Comparison of ENCODE assay signal across 19 cellular contexts in the genomic region with DNA sequence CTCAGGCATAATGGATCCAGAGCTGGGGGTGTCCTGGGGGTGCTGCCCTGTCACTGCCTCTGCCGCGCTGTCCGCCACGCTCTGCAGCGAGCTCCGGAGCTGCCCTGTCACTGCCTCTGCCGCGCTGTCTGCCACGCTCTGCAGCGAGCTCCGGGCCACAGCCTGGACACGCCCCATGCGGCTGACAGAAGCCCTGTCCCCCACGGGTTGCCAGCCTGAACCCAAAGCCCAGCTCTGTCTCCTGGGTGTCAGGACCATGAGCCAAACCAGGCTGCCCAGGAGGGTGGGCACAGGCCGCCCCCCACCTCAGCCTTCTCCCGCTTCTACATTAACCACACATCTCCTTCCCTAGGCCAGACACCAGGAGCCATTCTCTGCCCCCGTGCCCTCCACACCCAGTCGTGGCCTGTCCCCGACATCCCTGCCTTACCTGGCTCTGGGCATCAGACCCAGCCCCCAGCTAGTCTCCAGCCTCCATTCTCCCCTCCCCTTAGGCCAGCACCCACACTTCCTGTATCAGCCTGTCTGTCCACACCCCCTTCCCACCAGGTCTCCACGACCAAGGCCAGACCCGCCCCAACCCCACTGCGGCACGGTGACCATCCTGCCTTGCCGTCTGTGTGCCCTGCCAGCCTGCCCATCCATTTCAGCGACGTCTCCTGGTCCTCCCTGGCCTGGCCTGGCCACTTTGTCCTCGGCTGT.
DNase-seq lines count a peak whose midpoint lies in the region; ATAC-seq, FAIRE-seq and TF ChIP-seq lines count a peak whose summit lies in the region.
"Had no signal": no experiment of that assay in that cellular context is flagged by ENCODE, and none has a peak within 500 bp of the region (broad histone marks: within the 10 kb centered on the region; RNA-seq: fewer than 3 reads in every experiment).

No MANE protein-coding gene starts in this region.

- H3K18ac ChIP-seq in IMR-90 (ENCODE audit: low read depth, low read length) = no peak overlapping the region

- H3K9ac ChIP-seq in IMR-90 (ENCODE audit: low read depth, low read length) (no peak overlapping the region), K562 (ENCODE audit: insufficient read depth in 1 of 2, low read depth in 2 of 2, low read length in 2 of 2) (no peak overlapping the region), kidney (ENCODE audit: low read length in 2 of 2) (no peak overlapping the region)

- H4K20me1 ChIP-seq in IMR-90 (ENCODE audit: insufficient read depth, low read length) (no peaks in the 10 kb centered on the region), K562 (replicated peaks; ENCODE audit: control insufficient read depth, insufficient read depth, low read length) (peaks cover 3% of the 10 kb centered on the region; the same call in 1 of the 2 replicates)

- H2AK5ac ChIP-seq in IMR-90 (ENCODE audit: low read depth, low read length) = 0 out of 2 replicates have a peak overlapping the region, but pooled peaks have one; percentile 37

- no peak overlapping the region for H2BK5ac ChIP-seq in IMR-90 (ENCODE audit: low read depth, low read length, poor library complexity, severe bottlenecking)

- intact Hi-C loops in IMR-90 (cut with micrococcal nuclease) = no loop called here
- intact Hi-C loops in K562 (cut with micrococcal nuclease) = no loop called here
- intact Hi-C loops in kidney (cut with DNase I) = no loop called here
- intact Hi-C loops in aorta (cut with DNase I) = no loop called here

- H2BK20ac ChIP-seq in IMR-90 (ENCODE audit: low read depth, low read length) = no peak overlapping the region

- H4K91ac ChIP-seq in IMR-90 (ENCODE audit: insufficient read depth, low read depth, low read length) = no peak overlapping the region

- dilution Hi-C loops in IMR-90 (cut with HindIII; ENCODE audit: low sequenced_read_pairs, unreplicated experiment) = no loop called here

- no peak overlapping the region for H4K8ac ChIP-seq in IMR-90 (ENCODE audit: low read depth in 2 of 2, low read length in 2 of 2)

- H3K4me3 ChIP-seq in IMR-90 (ENCODE audit: insufficient read depth, low read depth, low read length) (no peak overlapping the region), K562 (no peak overlapping the region), kidney (ENCODE audit: low read length in 2 of 2) (no peak overlapping the region), aorta (ENCODE audit: low read length in 2 of 2) (no peak overlapping the region)
- H3K4me3 ChIP-seq: A549 had no signal

- no peak for TF ChIP-seq EP300 in K562 (IDR thresholded peaks at IDR 0.05; ENCODE audit: low read length)

- TF ChIP-seq CTCF in IMR-90 (conservative IDR thresholded peaks at IDR 0.05; ENCODE audit: low read depth, low read length) (no peak), K562 (IDR thresholded peaks at IDR 0.05 in 2 of 3, conservative IDR thresholded peaks at IDR 0.05 in 1 of 3; ENCODE audit: insufficient read depth in 2 of 3, low read depth in 1 of 3, low read length in 3 of 3) (no peak), kidney (IDR thresholded peaks at IDR 0.05; ENCODE audit: borderline replicate concordance, extremely low read depth, insufficient read depth) (no peak), GM10266 (IDR thresholded peaks at IDR 0.05; ENCODE audit: control insufficient read depth, insufficient read depth, low read depth, missing control alignments) (no peak)

- BruUV-seq in IMR-90 (replicated peaks; lab: Mats Ljungman, UMichigan) (no TSS peak), K562 (replicated peaks; lab: Mats Ljungman, UMichigan) (no TSS peak)

- H2AK9ac ChIP-seq in IMR-90 (replicated peaks; ENCODE audit: low read depth, low read length, poor library complexity) = no peak overlapping the region

- TF ChIP-seq RAD21 in IMR-90 (IDR thresholded peaks at IDR 0.05; ENCODE audit: low read length) = no peak
- no peak for TF ChIP-seq RAD21 in K562 (CRISPR knock-in tag; conservative IDR thresholded peaks at IDR 0.05 in 1 of 2, IDR thresholded peaks at IDR 0.05 in 1 of 2)

- CTCF ChIA-PET in IMR-90 (lab: Yijun Ruan, JAX) (no interaction called here), K562 (lab: Yijun Ruan, JAX; ENCODE audit: low intra/inter-chr PET ratio) (no interaction called here)

- H3K4ac ChIP-seq in IMR-90 (ENCODE audit: low read depth, low read length) = no peak overlapping the region

- FAIRE-seq in K562 (lab: Jason Lieb, UNC) (no peak), kidney (lab: Jason Lieb, UNC) (no peak)
- FAIRE-seq: A549, D721Med, G401.6, GM12892, H54 had no signal

- no peak overlapping the region for H4K5ac ChIP-seq in IMR-90 (ENCODE audit: low read depth, low read length)

- H3K27me3 ChIP-seq in IMR-90 (ENCODE audit: control insufficient read depth, insufficient read depth, low read length) (peaks cover 2% of the 10 kb centered on the region; the same call in 1 of the 2 replicates), K562 (ENCODE audit: control insufficient read depth in 2 of 2, insufficient read depth in 2 of 2, low read length in 2 of 2) (peaks cover 56 to 71% of the 10 kb centered on the region in 2 experiments), aorta (ENCODE audit: control insufficient read depth in 1 of 2, insufficient read depth in 2 of 2, low read length in 1 of 2) (no peaks in the 10 kb centered on the region)
- H3K27me3 ChIP-seq: BE2C had no signal

- no peaks in the 10 kb centered on the region for H3K79me1 ChIP-seq in IMR-90 (ENCODE audit: low read depth in 1 of 2, low read length in 2 of 2)

- H3K4me1 ChIP-seq in IMR-90 (ENCODE audit: control insufficient read depth, insufficient read depth, low read length) (no peaks in the 10 kb centered on the region), K562 (replicated peaks in 1 of 2; ENCODE audit: control insufficient read depth in 2 of 2, insufficient read depth in 2 of 2, low read length in 2 of 2) (peaks cover 0 to 16% of the 10 kb centered on the region in 2 experiments; a peak in 2 of 5 replicates), kidney (ENCODE audit: control insufficient read depth in 1 of 2, insufficient read depth in 1 of 2, low read depth in 1 of 2, low read length in 2 of 2) (no peaks in the 10 kb centered on the region), aorta (ENCODE audit: control insufficient read depth in 1 of 2, insufficient read depth in 2 of 2, low read length in 2 of 2) (no peaks in the 10 kb centered on the region)
- H3K4me1 ChIP-seq: A549 had no signal

- H3K9me1 ChIP-seq in IMR-90 (ENCODE audit: insufficient read depth, low read length) = no peaks in the 10 kb centered on the region
- H3K9me1 ChIP-seq in K562 (ENCODE audit: control insufficient read depth, insufficient read depth, low read length) = no peaks in the 10 kb centered on the region

- WGBS in IMR-90 (ENCODE audit: extremely low coverage in 2 of 2, insufficient read length in 1 of 2), 2 experiments = 85% methylated on average over 13 of the region's 27 CpGs; no CpG with 5 or more reads in 1 of the 2 experiments
- 9% methylated on average over 24 of the region's 27 CpGs for WGBS in K562 (ENCODE audit: insufficient coverage, low coverage, missing lambda C conversion rate)
- 95 to 96% methylated on average over 27 of the region's 27 CpGs for WGBS in aorta, 2 donors

- POLR2A ChIA-PET in IMR-90 (lab: Charles Lee; ENCODE audit: unreplicated experiment) = no interaction called here
- POLR2A ChIA-PET in K562 (lab: Yijun Ruan, JAX) = interaction anchor here (0.6 kb wide), 1 partner anchor 46 kb away, joined by 3 read pairs; no protein-coding TSS in a partner anchor

- TF ChIP-seq POLR2A in IMR-90 (IDR thresholded peaks at IDR 0.05; ENCODE audit: low read depth, low read length) (no peak), K562 (conservative IDR thresholded peaks at IDR 0.05) (no peak)

- H3K27ac ChIP-seq in IMR-90 (ENCODE audit: insufficient read depth, low read length) (no peak overlapping the region), K562 (ENCODE audit: extremely low read depth, low read depth, low read length) (no peak overlapping the region), kidney (ENCODE audit: low read depth in 2 of 2, low read length in 2 of 2) (no peak overlapping the region), aorta (ENCODE audit: low read depth in 1 of 2, low read length in 2 of 2) (no peak overlapping the region)
- H3K27ac ChIP-seq: A549, C4-2B had no signal

- H3K36me3 ChIP-seq in IMR-90 (ENCODE audit: control insufficient read depth, insufficient read depth, low read length) = peaks cover 2% of the 10 kb centered on the region; the same call in 1 of the 2 replicates
- no peaks in the 10 kb centered on the region for H3K36me3 ChIP-seq in K562 (ENCODE audit: control insufficient read depth, insufficient read depth, low read length)
- H3K36me3 ChIP-seq in kidney (ENCODE audit: control insufficient read depth in 1 of 2, insufficient read depth in 2 of 2, low read length in 2 of 2) = no peaks in the 10 kb centered on the region
- H3K36me3 ChIP-seq in aorta (ENCODE audit: control insufficient read depth in 1 of 2, insufficient read depth in 2 of 2, low read length in 1 of 2) = no peaks in the 10 kb centered on the region

- in situ Hi-C loops in IMR-90 (cut with MboI; ENCODE audit: low sequenced_read_pairs) = no loop called here
- in situ Hi-C loops in K562 (cut with MboI) = no loop called here

- no peak overlapping the region for H3K14ac ChIP-seq in IMR-90 (replicated peaks; ENCODE audit: low read depth, low read length)

- H3K9me3 ChIP-seq in IMR-90 (ENCODE audit: control insufficient read depth, insufficient read depth, low read length) = no peaks in the 10 kb centered on the region
- H3K9me3 ChIP-seq in K562 (replicated peaks; ENCODE audit: control insufficient read depth, insufficient read depth, low read depth, low read length) = no peaks in the 10 kb centered on the region
- H3K9me3 ChIP-seq in kidney (ENCODE audit: control insufficient read depth in 1 of 2, low read length in 2 of 2) = no peaks in the 10 kb centered on the region
- H3K9me3 ChIP-seq in aorta (ENCODE audit: control insufficient read depth, low read length) = no peaks in the 10 kb centered on the region
- H3K9me3 ChIP-seq: A549, BE2C had no signal

- DNase-seq in IMR-90 (no peak), K562 (ENCODE audit: extremely low read depth in 1 of 4, low spot score in 3 of 4) (no peak), kidney (peak; percentile 47), aorta (peak; percentile 40 to 75), HT-29 (ENCODE audit: low spot score) (no peak), GM10266 (ENCODE audit: extremely low spot score) (no peak)
- DNase-seq: BE2C; CD8-positive, alpha-beta T cell; COR-L47; DMS153; DMS79 treated with DMSO at 0.1 percent for 48 hours; EL had no signal

- H3K4me2 ChIP-seq in IMR-90 (ENCODE audit: low read depth, low read length) (no peak overlapping the region), K562 (ENCODE audit: insufficient read depth, low read length) (no peak overlapping the region)
- H3K4me2 ChIP-seq: A549 had no signal

- no peak overlapping the region for H2BK15ac ChIP-seq in IMR-90 (ENCODE audit: low read depth, low read length)

- no peaks in the 10 kb centered on the region for H3K79me2 ChIP-seq in K562 (ENCODE audit: control insufficient read depth, insufficient read depth, low read length)

- no peak overlapping the region for H2BK120ac ChIP-seq in IMR-90 (ENCODE audit: low read depth, low read length)

- no peak overlapping the region for H3K56ac ChIP-seq in IMR-90 (ENCODE audit: extremely low read depth, insufficient read depth, low read length)

- ATAC-seq in IMR-90 (ENCODE audit: low read depth) = no peak
- ATAC-seq in K562 = peak; percentile 32; the same call in 2 of the 3 replicates
- no peak for ATAC-seq in aorta (ENCODE audit: low FRiP score)
- ATAC-seq: A549; CD8-positive, alpha-beta T cell; HCT116 had no signal

- no peak overlapping the region for H3K23ac ChIP-seq in IMR-90 (ENCODE audit: low read depth, low read length)

- H2AFZ ChIP-seq in IMR-90 (replicated peaks; ENCODE audit: low read length, poor library complexity) = peak overlapping the region; percentile 19
- H2AFZ ChIP-seq in K562 (ENCODE audit: low read depth, low read length) = no peak overlapping the region

Comparison
In these comparisons a context has a peak if more than half of its experiments do, and no peak if none do; other contexts are left out.
1. DNase-seq: peak in kidney (single experiment) and aorta (2 of 2); none in IMR-90 (single experiment), K562 (0 of 4), HT-29 (single experiment) and GM10266 (single experiment).